27 cellular contexts compared by ENCODE assay signal in the genomic region with DNA sequence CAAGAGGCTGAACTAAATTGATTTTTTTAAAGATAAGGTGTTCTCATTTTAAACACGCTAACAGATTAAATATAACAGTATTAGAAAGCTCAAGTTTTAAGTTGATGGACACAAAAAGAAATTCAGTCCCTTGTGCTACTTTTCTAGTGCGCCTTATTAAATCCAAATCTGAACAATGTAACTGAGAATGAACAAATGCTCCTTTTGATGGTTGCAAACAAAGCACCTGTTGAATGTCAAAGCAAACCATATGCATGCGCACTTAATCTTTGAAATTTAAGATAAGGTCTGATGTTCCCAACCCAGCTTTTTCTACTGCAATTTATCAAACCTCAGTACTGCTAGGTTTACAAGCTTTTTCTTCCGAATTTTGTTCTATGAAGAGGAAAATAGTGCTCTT.
"Had no signal": no experiment of that assay in that cellular context is flagged by ENCODE, and none has a peak within 500 bp of the region (broad histone marks: within the 10 kb centered on the region; RNA-seq: fewer than 3 reads in every experiment).

No MANE protein-coding gene starts in this region.

- H3K36me3 ChIP-seq: colonic mucosa, esophagus muscularis mucosa, esophagus squamous epithelium, gastrocnemius medialis, gastroesophageal sphincter, heart left ventricle, heart right ventricle had no signal

- H3K4me1 Mint-ChIP-seq: endodermal cell had no signal

- ATAC-seq: effector memory CD8-positive, alpha-beta T cell; esophagus mucosa; foreskin keratinocyte; gastrocnemius medialis; gastroesophageal sphincter; heart left ventricle; heart right ventricle had no signal

- H3K4me3 Mint-ChIP-seq: dendritic cell treated with granulocyte-macrophage colony-stimulating factor and Interleukin-4, amounts not matched to agents 40 ng/mL and 50 ng/mL, for 4 days; effector memory CD8-positive, alpha-beta T cell; endodermal cell had no signal

- H3K9me3 ChIP-seq: colonic mucosa, esophagus muscularis mucosa, esophagus squamous epithelium, gastrocnemius medialis, gastroesophageal sphincter, heart left ventricle, heart right ventricle had no signal

- H3K27ac ChIP-seq: colonic mucosa, coronary artery, epithelial cell of prostate, esophagus muscularis mucosa, esophagus squamous epithelium, foreskin keratinocyte, gastrocnemius medialis, gastroesophageal sphincter, heart left ventricle, heart right ventricle had no signal

- FAIRE-seq: endometrium, endothelial cell of umbilical vein had no signal

- H3K27ac Mint-ChIP-seq: dendritic cell treated with granulocyte-macrophage colony-stimulating factor and Interleukin-4, amounts not matched to agents 40 ng/mL and 50 ng/mL, for 4 days; effector memory CD8-positive, alpha-beta T cell; endodermal cell had no signal

- H3K4me1 ChIP-seq: colonic mucosa, esophagus muscularis mucosa, esophagus squamous epithelium, foreskin keratinocyte, gastrocnemius medialis, gastroesophageal sphincter, heart left ventricle, heart right ventricle had no signal

- H3K4me3 ChIP-seq: colonic mucosa, coronary artery, dorsolateral prefrontal cortex, esophagus muscularis mucosa, esophagus squamous epithelium, gastrocnemius medialis, gastroesophageal sphincter, heart left ventricle, heart right ventricle had no signal

- H3K27me3 ChIP-seq: colonic mucosa, dorsolateral prefrontal cortex, esophagus muscularis mucosa, esophagus squamous epithelium, gastrocnemius medialis, gastroesophageal sphincter, heart left ventricle, heart right ventricle had no signal

- DNase-seq: colonic mucosa; cortex of kidney; dermis blood vessel endothelial cell; dorsolateral prefrontal cortex; effector CD4-positive, alpha-beta T cell; effector CD8-positive, alpha-beta T cell; effector memory CD4-positive, alpha-beta T cell; effector memory CD8-positive, alpha-beta T cell; endodermal cell; erythroblast; esophagus squamous epithelium; foreskin fibroblast; foreskin keratinocyte; foreskin melanocyte; gastrocnemius medialis; glutamatergic neuron; head of caudate nucleus; heart left ventricle; heart right ventricle had no signal

- H3K27me3 Mint-ChIP-seq: dendritic cell treated with granulocyte-macrophage colony-stimulating factor and Interleukin-4, amounts not matched to agents 40 ng/mL and 50 ng/mL, for 4 days; effector memory CD8-positive, alpha-beta T cell had no signal

- H3K9me3 Mint-ChIP-seq: dendritic cell treated with granulocyte-macrophage colony-stimulating factor and Interleukin-4, amounts not matched to agents 40 ng/mL and 50 ng/mL, for 4 days; endodermal cell had no signal
